Comparison of ENCODE assay signal across 17 cellular contexts in the genomic region with DNA sequence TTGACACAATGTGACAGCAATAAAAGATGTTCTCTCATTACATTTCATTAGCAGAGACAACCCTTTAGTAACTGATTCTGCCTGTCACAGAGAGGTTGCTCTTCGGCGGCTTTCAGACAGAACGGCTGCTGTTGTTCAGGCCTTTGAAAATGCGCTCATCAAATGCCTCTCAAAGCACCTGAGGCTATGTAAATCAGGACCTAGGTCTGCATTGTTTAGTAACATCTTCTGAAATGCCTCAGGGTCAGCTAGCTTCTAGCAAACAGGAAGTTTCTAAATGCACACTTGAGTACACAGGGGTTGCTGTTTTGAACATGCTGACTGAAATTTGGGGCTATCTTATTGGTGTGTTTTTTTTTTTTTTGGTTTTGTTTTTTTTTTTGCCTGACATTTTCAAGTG.
A peak's percentile ranks its signal among the peaks of the same experiment; 100 is the strongest.
DNase-seq lines count a peak whose midpoint lies in the region; ATAC-seq, FAIRE-seq and TF ChIP-seq lines count a peak whose summit lies in the region.
"Had no signal": no experiment of that assay in that cellular context is flagged by ENCODE, and none has a peak within 500 bp of the region (broad histone marks: within the 10 kb centered on the region; RNA-seq: fewer than 3 reads in every experiment).

No MANE protein-coding gene starts in this region.

- no peak overlapping the region for H3K4me3 ChIP-seq in astrocyte (ENCODE audit: insufficient read depth, low read depth, low read length)
- H3K4me3 ChIP-seq in small intestine (ENCODE audit: low read depth in 1 of 2, low read length in 2 of 2) = no peak overlapping the region
- H3K4me3 ChIP-seq: BLaER1 treated with 17β-estradiol and CSF1 and Interleukin-3, amounts not matched to agents 10 nM and 100 nM had no signal

- no peaks in the 10 kb centered on the region for H4K20me1 ChIP-seq in astrocyte (ENCODE audit: insufficient read depth, low read length)
- H4K20me1 ChIP-seq: BLaER1 treated with 17β-estradiol and CSF1 and Interleukin-3, amounts not matched to agents 10 nM and 100 nM had no signal

- TF ChIP-seq CTCF in astrocyte (IDR thresholded peaks at IDR 0.05; ENCODE audit: insufficient read depth, low read depth, low read length) = no peak

- H3K36me3 ChIP-seq in astrocyte (ENCODE audit: insufficient read depth, low read length) = no peaks in the 10 kb centered on the region
- no peaks in the 10 kb centered on the region for H3K36me3 ChIP-seq in small intestine (ENCODE audit: control insufficient read depth in 2 of 2, insufficient read depth in 2 of 2, low read length in 2 of 2)
- H3K36me3 ChIP-seq: BLaER1 treated with 17β-estradiol and CSF1 and Interleukin-3, amounts not matched to agents 10 nM and 100 nM had no signal

- H3K4me1 ChIP-seq in astrocyte (ENCODE audit: insufficient read depth, low read length) = no peaks in the 10 kb centered on the region
- H3K4me1 ChIP-seq in small intestine (ENCODE audit: control insufficient read depth in 2 of 2, insufficient read depth in 1 of 2, low read depth in 1 of 2, low read length in 1 of 2) = no peaks in the 10 kb centered on the region

- peak overlapping the region; percentile 29 for H3K27ac Mint-ChIP-seq in astrocyte (ENCODE audit: unreplicated experiment)
- H3K27ac Mint-ChIP-seq in activated T-cell treated with anti-CD3 and anti-CD28 coated beads, Interleukin-2, amount 50 U/mL, for 72 hours = no peak overlapping the region

- no peak overlapping the region for H3K27ac ChIP-seq in astrocyte (ENCODE audit: low read depth, low read length)
- H3K27ac ChIP-seq in small intestine (ENCODE audit: low read depth in 1 of 2, low read length in 1 of 2) = no peak overlapping the region
- H3K27ac ChIP-seq: 22Rv1; BLaER1 treated with 17β-estradiol and CSF1 and Interleukin-3, amounts not matched to agents 10 nM and 100 nM had no signal

- H3K36me3 Mint-ChIP-seq in astrocyte (ENCODE audit: low read depth, unreplicated experiment) = no peaks in the 10 kb centered on the region
- H3K36me3 Mint-ChIP-seq in activated T-cell treated with anti-CD3 and anti-CD28 coated beads, Interleukin-2, amount 50 U/mL, for 72 hours (ENCODE audit: insufficient read depth in 2 of 2) = no peaks in the 10 kb centered on the region

- H2AFZ ChIP-seq in astrocyte (ENCODE audit: low read depth, low read length) = no peak overlapping the region

- H3K9me3 ChIP-seq in astrocyte (ENCODE audit: insufficient read depth, low read depth, low read length) (no peaks in the 10 kb centered on the region), small intestine (ENCODE audit: control insufficient read depth, low read depth) (no peaks in the 10 kb centered on the region)
- H3K9me3 ChIP-seq: BLaER1 treated with 17β-estradiol and CSF1 and Interleukin-3, amounts not matched to agents 10 nM and 100 nM had no signal

- DNase-seq in ELF-1 (ENCODE audit: low read depth, low spot score) (peak; percentile 84), NAMALWA (ENCODE audit: low spot score) (peak; percentile 2), astrocyte (ENCODE audit: low read depth) (no peak), iPS-NIHi11 (ENCODE audit: low spot score) (peak; percentile 17), SKM-1 treated with dmso at 0.1 percent for 144 hours (lab: John Stamatoyannopoulos, UW; ENCODE audit: unreplicated experiment) (no peak), SK-N-DZ (ENCODE audit: low spot score) (no peak), small intestine (no peak)
- DNase-seq in activated T-cell treated with anti-CD3 and anti-CD28 coated beads, Interleukin-2, amount 50 U/mL, for 72 hours = no peak
- DNase-seq: KBM-7, NCI-H1048, NCI-H82, SIG-M5, SW 1271 had no signal

- WGBS in small intestine, 3 donors = 74 to 92% (median 88%) methylated on average over 4 of the region's 4 CpGs

- no peak for FAIRE-seq in astrocyte (lab: Jason Lieb, UNC)
- no peak for FAIRE-seq in small intestine (lab: Jason Lieb, UNC)
- FAIRE-seq: HTR-8/SVneo had no signal

- no peak for ATAC-seq in activated T-cell treated with anti-CD3 and anti-CD28 coated beads, Interleukin-2, amount 50 U/mL, for 72 hours (replicated peaks in 1 of 2)
- ATAC-seq: HCT116 had no signal

- no peaks in the 10 kb centered on the region for H3K9me3 Mint-ChIP-seq in astrocyte (ENCODE audit: unreplicated experiment)
- peaks cover 5 to 6% of the 10 kb centered on the region in 2 donors for H3K9me3 Mint-ChIP-seq in activated T-cell treated with anti-CD3 and anti-CD28 coated beads, Interleukin-2, amount 50 U/mL, for 72 hours

- no peaks in the 10 kb centered on the region for H3K4me1 Mint-ChIP-seq in astrocyte (ENCODE audit: low read depth, unreplicated experiment)
- H3K4me1 Mint-ChIP-seq in activated T-cell treated with anti-CD3 and anti-CD28 coated beads, Interleukin-2, amount 50 U/mL, for 72 hours (ENCODE audit: low read depth) = no peaks in the 10 kb centered on the region

- H3K27me3 ChIP-seq in astrocyte (ENCODE audit: insufficient read depth, low read length) = no peaks in the 10 kb centered on the region
- H3K27me3 ChIP-seq in small intestine (ENCODE audit: control insufficient read depth in 2 of 2, insufficient read depth in 2 of 2, low read length in 2 of 2) = no peaks in the 10 kb centered on the region
- H3K27me3 ChIP-seq: BLaER1 treated with 17β-estradiol and CSF1 and Interleukin-3, amounts not matched to agents 10 nM and 100 nM had no signal

- H3K9ac ChIP-seq in astrocyte (ENCODE audit: low read length) = no peak overlapping the region
- H3K9ac ChIP-seq: BLaER1 treated with 17β-estradiol and CSF1 and Interleukin-3, amounts not matched to agents 10 nM and 100 nM had no signal

- H3K27me3 Mint-ChIP-seq in astrocyte (ENCODE audit: low read depth, unreplicated experiment) = no peaks in the 10 kb centered on the region
- H3K27me3 Mint-ChIP-seq in activated T-cell treated with anti-CD3 and anti-CD28 coated beads, Interleukin-2, amount 50 U/mL, for 72 hours (ENCODE audit: low read depth) = no peaks in the 10 kb centered on the region

- H3K4me3 Mint-ChIP-seq in astrocyte (ENCODE audit: unreplicated experiment) = no peak overlapping the region
- H3K4me3 Mint-ChIP-seq in activated T-cell treated with anti-CD3 and anti-CD28 coated beads, Interleukin-2, amount 50 U/mL, for 72 hours = no peak overlapping the region

- no peak overlapping the region for H3K4me2 ChIP-seq in astrocyte (ENCODE audit: low read length)

- no peaks in the 10 kb centered on the region for H3K79me2 ChIP-seq in astrocyte (ENCODE audit: insufficient read depth, low read length)

Comparison
In these comparisons a context has a peak if more than half of its experiments do, and no peak if none do; other contexts are left out.
1. DNase-seq: peak in ELF-1 (single experiment), NAMALWA (single experiment) and iPS-NIHi11 (single experiment); none in astrocyte (single experiment), activated T-cell treated with anti-CD3 and anti-CD28 coated beads, Interleukin-2, amount 50 U/mL, for 72 hours (0 of 2), SKM-1 treated with dmso at 0.1 percent for 144 hours (single experiment), SK-N-DZ (single experiment) and small intestine (single experiment).